In the genomic region with DNA sequence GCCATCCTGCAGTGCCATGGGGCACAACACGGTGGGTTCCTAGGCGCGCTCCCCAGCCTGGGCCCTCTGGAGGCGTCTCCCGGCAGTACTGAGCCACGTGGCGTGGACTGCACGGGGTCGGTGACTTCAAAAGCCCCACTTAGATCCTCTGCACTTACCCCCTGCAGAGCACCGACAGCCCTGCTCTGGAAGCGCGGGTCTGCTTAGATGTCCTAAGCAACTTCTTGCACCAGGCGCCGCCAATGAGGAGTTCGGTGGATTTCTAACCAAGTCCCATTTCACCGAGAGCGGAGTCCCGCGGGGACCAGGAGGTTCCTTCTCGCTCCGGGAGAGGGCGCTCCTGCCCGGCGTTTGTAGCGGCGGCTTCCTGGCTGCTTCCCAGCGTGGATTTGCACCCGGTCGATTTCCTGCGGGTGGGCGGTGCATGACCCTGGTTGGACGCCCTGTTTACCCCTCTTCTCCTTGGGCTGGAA, we compare ENCODE assay signal across 10 cellular contexts. TPM values are rescaled to one million over a fixed set of nuclear protein-coding genes. Genes with fewer than 3 reads are reported as not detected.
DNase-seq lines count a peak whose midpoint lies in the region; ATAC-seq and TF ChIP-seq lines count a peak whose summit lies in the region.
"Had no signal": no experiment of that assay in that cellular context is flagged by ENCODE, and none has a peak within 500 bp of the region (broad histone marks: within the 10 kb centered on the region; RNA-seq: fewer than 3 reads in every experiment).

No MANE protein-coding gene starts in this region.

- H3K4me3 ChIP-seq in epithelial cell of esophagus (ENCODE audit: low read length) = no peak overlapping the region
- no peak overlapping the region for H3K4me3 ChIP-seq in neural progenitor cell
- H3K4me3 ChIP-seq in colonic mucosa = no peak overlapping the region

- H3K27me3 Mint-ChIP-seq in neural progenitor cell (ENCODE audit: insufficient read depth, low read depth) = peaks cover 7% of the 10 kb centered on the region

- H3F3A ChIP-seq in neural progenitor cell (ENCODE audit: low read depth) = no peaks in the 10 kb centered on the region

- no peaks in the 10 kb centered on the region for H3K36me3 Mint-ChIP-seq in neural progenitor cell

- H3K4me3 Mint-ChIP-seq in neural progenitor cell = no peak overlapping the region
- H3K4me3 Mint-ChIP-seq: activated T-cell treated with anti-CD3 and anti-CD28 coated beads, Interleukin-2, amount 50 U/mL, for 72 hours had no signal

- DNase-seq in COR-L47 (lab: John Stamatoyannopoulos, UW) (peak; percentile 19), NCI-H1092 (lab: John Stamatoyannopoulos, UW) (peak; percentile 1), epithelial cell of esophagus (ENCODE audit: low read depth) (peak; percentile 5), neural progenitor cell (ENCODE audit: low spot score) (peak; percentile 67), colonic mucosa (no peak), NCI-H510A (lab: John Stamatoyannopoulos, UW) (no peak)
- DNase-seq in stimulated activated CD4-positive, alpha-beta T cell treated with anti-CD3 and anti-CD28 coated beads, Interleukin-4, amount 100 ng/mL, for 4 hours = no peak
- DNase-seq: NCI-H226 had no signal

- H3K4me1 Mint-ChIP-seq in neural progenitor cell = no peaks in the 10 kb centered on the region

- H3K9me3 Mint-ChIP-seq in neural progenitor cell = peaks cover 37% of the 10 kb centered on the region

- peak overlapping the region; percentile 6 for H3K4me2 ChIP-seq in neural progenitor cell

- no peak for ATAC-seq in GM18502 (IDR thresholded peaks at IDR 0.05; ENCODE audit: poor library complexity, unreplicated experiment)

- H3K4me1 ChIP-seq in neural progenitor cell (peaks cover 7% of the 10 kb centered on the region), colonic mucosa (no peaks in the 10 kb centered on the region)

- H4K20me1 ChIP-seq in neural progenitor cell (ENCODE audit: low read depth) = no peaks in the 10 kb centered on the region

- H3K9me3 ChIP-seq in neural progenitor cell (ENCODE audit: low read depth) (no peaks in the 10 kb centered on the region), colonic mucosa (no peaks in the 10 kb centered on the region)

- H3K27me3 ChIP-seq in neural progenitor cell = peaks cover 58% of the 10 kb centered on the region
- H3K27me3 ChIP-seq in colonic mucosa = no peaks in the 10 kb centered on the region

- TF ChIP-seq CTCF in epithelial cell of esophagus (IDR thresholded peaks at IDR 0.05; ENCODE audit: insufficient read depth, low read depth, low read length, missing control alignments) (no peak), neural progenitor cell (IDR thresholded peaks at IDR 0.05) (peak; percentile 71), colonic mucosa (IDR thresholded peaks at IDR 0.05) (no peak)

- no peaks in the 10 kb centered on the region for H3K79me2 ChIP-seq in neural progenitor cell (ENCODE audit: low read depth)

- H3K27ac Mint-ChIP-seq in neural progenitor cell = no peak overlapping the region
- H3K27ac Mint-ChIP-seq: activated T-cell treated with anti-CD3 and anti-CD28 coated beads, Interleukin-2, amount 50 U/mL, for 72 hours had no signal

- H3K36me3 ChIP-seq in neural progenitor cell (no peaks in the 10 kb centered on the region), colonic mucosa (no peaks in the 10 kb centered on the region)

- intact Hi-C loops in colonic mucosa (cut with DNase I) = no loop called here

- H2AFZ ChIP-seq in neural progenitor cell (replicated peaks) = peak overlapping the region; percentile 59

- H3K27ac ChIP-seq in neural progenitor cell (no peak overlapping the region), colonic mucosa (no peak overlapping the region)

- no peak overlapping the region for H3K9ac ChIP-seq in neural progenitor cell
- no peak overlapping the region for H3K9ac ChIP-seq in colonic mucosa (ENCODE audit: low read depth in 2 of 2, low read length in 2 of 2)

RNA-seq across cellular contexts. Expression of a gene that starts 25.2 kb away (rescaled TPM):
- total RNA-seq in neural progenitor cell (ENCODE audit: low replicate concordance) (17.9 and 22.8 TPM in 2 replicates), colonic mucosa (1 to 10 TPM; 7.7 to 7.9 TPM)

RNA-seq across cellular contexts. Expression of a gene that starts 40.9 kb away (rescaled TPM):
- total RNA-seq in neural progenitor cell (ENCODE audit: low replicate concordance) (not detected in 2 replicates), colonic mucosa (not detected)
- total RNA-seq: activated T-cell treated with anti-CD3 and anti-CD28 coated beads, Interleukin-2, amount 50 U/mL, for 72 hours had no signal

RNA-seq across cellular contexts. Expression of a gene that starts 50.3 kb away (rescaled TPM):
- total RNA-seq in neural progenitor cell (ENCODE audit: low replicate concordance) (not detected in 2 replicates), colonic mucosa (not detected)
- total RNA-seq: activated T-cell treated with anti-CD3 and anti-CD28 coated beads, Interleukin-2, amount 50 U/mL, for 72 hours had no signal

RNA-seq across cellular contexts. Expression of a gene that starts 53.7 kb away (rescaled TPM):
- total RNA-seq in neural progenitor cell (ENCODE audit: low replicate concordance) (70.4 and 85.7 TPM in 2 replicates), colonic mucosa (1 to 10 TPM; 5.8 to 7.1 TPM)

RNA-seq across cellular contexts. Expression of a gene that starts 57.1 kb away (rescaled TPM):
- 18.0 and 31.8 TPM in 2 replicates for total RNA-seq in neural progenitor cell (ENCODE audit: low replicate concordance)
- 10 to 100 TPM in 1 of 2 donors, 1 to 10 TPM in 1; 9.4 to 13.9 TPM for total RNA-seq in colonic mucosa

Comparison
In these comparisons a context has a peak if more than half of its experiments do, and no peak if none do; other contexts are left out.
1. DNase-seq: peak in COR-L47 (single experiment), NCI-H1092 (single experiment), epithelial cell of esophagus (single experiment) and neural progenitor cell (single experiment); none in colonic mucosa (single experiment), NCI-H510A (single experiment) and stimulated activated CD4-positive, alpha-beta T cell treated with anti-CD3 and anti-CD28 coated beads, Interleukin-4, amount 100 ng/mL, for 4 hours (0 of 2).